5 cellular contexts compared by ENCODE assay signal in genomic region chr7:67255076-67255475, GRCh38.
DNase-seq lines count a peak whose midpoint lies in the region; ATAC-seq and TF ChIP-seq lines count a peak whose summit lies in the region.
"Not testable (repeated sequence)": the region's sequence is repeated elsewhere in the genome, so short reads cannot be mapped to it uniquely, and the experiment has no call there.

No MANE protein-coding gene starts in this region.

- peaks cover 19% of the 10 kb centered on the region for H3K36me3 Mint-ChIP-seq in activated CD4-positive, alpha-beta T cell treated with anti-CD3 and anti-CD28 coated beads for 36 hours (ENCODE audit: low read depth)
- H3K36me3 Mint-ChIP-seq in activated T-cell treated with anti-CD3 and anti-CD28 coated beads, Interleukin-2, amount 50 U/mL, for 72 hours (ENCODE audit: insufficient read depth in 2 of 2) = peaks cover 7 to 21% of the 10 kb centered on the region in 2 donors
- H3K36me3 Mint-ChIP-seq in activated naive CD4-positive, alpha-beta T cell treated with anti-CD3 and anti-CD28 coated beads, Interleukin-2, amount 50 U/mL, for 72 hours = peaks cover 10 to 22% of the 10 kb centered on the region in 2 donors
- H3K36me3 Mint-ChIP-seq in stimulated activated effector memory CD8-positive, alpha-beta T cell treated with anti-CD3 and anti-CD28 coated beads, Interleukin-12 subunit alpha, Interleukin-12 subunit beta, amount 100 ng/mL, for 72 hours = not testable (repeated sequence)

- not testable (repeated sequence) for H3K79me2 ChIP-seq in mammary epithelial cell (ENCODE audit: insufficient read depth, low read length)

- in situ Hi-C loops in mammary epithelial cell (cut with MboI; ENCODE audit: low sequenced_read_pairs in 2 of 2) = not testable (repeated sequence)

- not testable (repeated sequence) for H3K4me1 Mint-ChIP-seq in activated CD4-positive, alpha-beta T cell treated with anti-CD3 and anti-CD28 coated beads for 36 hours; activated T-cell treated with anti-CD3 and anti-CD28 coated beads, Interleukin-2, amount 50 U/mL, for 72 hours (ENCODE audit: low read depth); stimulated activated effector memory CD8-positive, alpha-beta T cell treated with anti-CD3 and anti-CD28 coated beads, Interleukin-12 subunit alpha, Interleukin-12 subunit beta, amount 100 ng/mL, for 72 hours

- H4K20me1 ChIP-seq in mammary epithelial cell (ENCODE audit: insufficient read depth, low read length) = not testable (repeated sequence)

- 100% methylated on average over 1 of the region's 3 CpGs for WGBS in mammary epithelial cell (ENCODE audit: low coverage, missing lambda C conversion rate)

- CTCF ChIA-PET in activated CD4-positive, alpha-beta T cell treated with anti-CD3 and anti-CD28 coated beads for 36 hours (lab: Charles Lee); mammary epithelial cell (lab: Charles Lee; ENCODE audit: low non-redundant PET): not testable (repeated sequence)

- not testable (repeated sequence) for H3K36me3 ChIP-seq in mammary epithelial cell (ENCODE audit: insufficient read depth, low read length)

- dilution Hi-C loops in mammary epithelial cell (cut with HindIII; ENCODE audit: low sequenced_read_pairs) = not testable (repeated sequence)

- not testable (repeated sequence) for H3K4me3 Mint-ChIP-seq in activated CD4-positive, alpha-beta T cell treated with anti-CD3 and anti-CD28 coated beads for 36 hours; activated T-cell treated with anti-CD3 and anti-CD28 coated beads, Interleukin-2, amount 50 U/mL, for 72 hours; stimulated activated effector memory CD8-positive, alpha-beta T cell treated with anti-CD3 and anti-CD28 coated beads, Interleukin-12 subunit alpha, Interleukin-12 subunit beta, amount 100 ng/mL, for 72 hours

- H3K27me3 Mint-ChIP-seq in activated CD4-positive, alpha-beta T cell treated with anti-CD3 and anti-CD28 coated beads for 36 hours; activated T-cell treated with anti-CD3 and anti-CD28 coated beads, Interleukin-2, amount 50 U/mL, for 72 hours (ENCODE audit: low read depth): not testable (repeated sequence)

- H2AFZ ChIP-seq in mammary epithelial cell (ENCODE audit: low read depth, low read length) = not testable (repeated sequence)

- intact Hi-C loops in activated CD4-positive, alpha-beta T cell treated with anti-CD3 and anti-CD28 coated beads for 36 hours (cut with DNase I, micrococcal nuclease); mammary epithelial cell (cut with micrococcal nuclease): not testable (repeated sequence)

- not testable (repeated sequence) for H3K27me3 ChIP-seq in mammary epithelial cell (ENCODE audit: insufficient read depth, low read length)

- ATAC-seq in activated CD4-positive, alpha-beta T cell treated with anti-CD3 and anti-CD28 coated beads for 36 hours = peak; percentile 64
- ATAC-seq in activated T-cell treated with anti-CD3 and anti-CD28 coated beads, Interleukin-2, amount 50 U/mL, for 72 hours (replicated peaks in 1 of 2) = peak; percentile 39 to 52
- ATAC-seq in activated naive CD4-positive, alpha-beta T cell treated with anti-CD3 and anti-CD28 coated beads, Interleukin-2, amount 50 U/mL, for 72 hours = peak; percentile 72 to 85
- peak; percentile 60 for ATAC-seq in stimulated activated effector memory CD8-positive, alpha-beta T cell treated with anti-CD3 and anti-CD28 coated beads, Interleukin-12 subunit alpha, Interleukin-12 subunit beta, amount 100 ng/mL, for 72 hours

- not testable (repeated sequence) for H3K9ac ChIP-seq in mammary epithelial cell (ENCODE audit: insufficient read depth, low read length)

- not testable (repeated sequence) for H3K4me2 ChIP-seq in mammary epithelial cell (ENCODE audit: insufficient read depth, low read depth, low read length)

- H3K4me1 ChIP-seq in mammary epithelial cell (ENCODE audit: insufficient read depth, low read length) = not testable (repeated sequence)

- H3K9me3 ChIP-seq in mammary epithelial cell (replicated peaks; ENCODE audit: insufficient read depth, low read length) = not testable (repeated sequence)

- not testable (repeated sequence) for H3K27ac Mint-ChIP-seq in activated CD4-positive, alpha-beta T cell treated with anti-CD3 and anti-CD28 coated beads for 36 hours; activated T-cell treated with anti-CD3 and anti-CD28 coated beads, Interleukin-2, amount 50 U/mL, for 72 hours; activated naive CD4-positive, alpha-beta T cell treated with anti-CD3 and anti-CD28 coated beads, Interleukin-2, amount 50 U/mL, for 72 hours; stimulated activated effector memory CD8-positive, alpha-beta T cell treated with anti-CD3 and anti-CD28 coated beads, Interleukin-12 subunit alpha, Interleukin-12 subunit beta, amount 100 ng/mL, for 72 hours

- not testable (repeated sequence) for TF ChIP-seq CTCF in mammary epithelial cell (conservative IDR thresholded peaks at IDR 0.05 in 1 of 2, IDR thresholded peaks at IDR 0.05 in 1 of 2; ENCODE audit: extremely low read depth in 1 of 2, insufficient read depth in 1 of 2, low read depth in 1 of 2, low read length in 2 of 2)

- DNase-seq in activated CD4-positive, alpha-beta T cell treated with anti-CD3 and anti-CD28 coated beads for 36 hours; activated T-cell treated with anti-CD3 and anti-CD28 coated beads, Interleukin-2, amount 50 U/mL, for 72 hours; activated naive CD4-positive, alpha-beta T cell treated with anti-CD3 and anti-CD28 coated beads, Interleukin-2, amount 50 U/mL, for 72 hours (ENCODE audit: low spot score in 2 of 2); stimulated activated effector memory CD8-positive, alpha-beta T cell treated with anti-CD3 and anti-CD28 coated beads, Interleukin-12 subunit alpha, Interleukin-12 subunit beta, amount 100 ng/mL, for 72 hours (ENCODE audit: low spot score in 2 of 2): not testable (repeated sequence)
- DNase-seq in mammary epithelial cell = peak; percentile 35

- peaks cover 10% of the 10 kb centered on the region for H3K9me3 Mint-ChIP-seq in activated CD4-positive, alpha-beta T cell treated with anti-CD3 and anti-CD28 coated beads for 36 hours (ENCODE audit: low read depth)
- H3K9me3 Mint-ChIP-seq in activated T-cell treated with anti-CD3 and anti-CD28 coated beads, Interleukin-2, amount 50 U/mL, for 72 hours; stimulated activated effector memory CD8-positive, alpha-beta T cell treated with anti-CD3 and anti-CD28 coated beads, Interleukin-12 subunit alpha, Interleukin-12 subunit beta, amount 100 ng/mL, for 72 hours: not testable (repeated sequence)
- peaks cover 9 to 14% of the 10 kb centered on the region in 2 donors for H3K9me3 Mint-ChIP-seq in activated naive CD4-positive, alpha-beta T cell treated with anti-CD3 and anti-CD28 coated beads, Interleukin-2, amount 50 U/mL, for 72 hours

- H3K27ac ChIP-seq in mammary epithelial cell (ENCODE audit: insufficient read depth, low read depth, low read length) = not testable (repeated sequence)

- H3K4me3 ChIP-seq in mammary epithelial cell (replicated peaks in 1 of 3; ENCODE audit: insufficient read depth in 1 of 3, low read depth in 2 of 3, low read length in 3 of 3) = not testable (repeated sequence)

- not testable (repeated sequence) for BruUV-seq in mammary epithelial cell (replicated peaks; lab: Mats Ljungman, UMichigan)

- POLR2A ChIA-PET in activated CD4-positive, alpha-beta T cell treated with anti-CD3 and anti-CD28 coated beads for 36 hours (lab: Charles Lee) = not testable (repeated sequence)
